ENCODE assay signal across 8 cellular contexts in the genomic region with DNA sequence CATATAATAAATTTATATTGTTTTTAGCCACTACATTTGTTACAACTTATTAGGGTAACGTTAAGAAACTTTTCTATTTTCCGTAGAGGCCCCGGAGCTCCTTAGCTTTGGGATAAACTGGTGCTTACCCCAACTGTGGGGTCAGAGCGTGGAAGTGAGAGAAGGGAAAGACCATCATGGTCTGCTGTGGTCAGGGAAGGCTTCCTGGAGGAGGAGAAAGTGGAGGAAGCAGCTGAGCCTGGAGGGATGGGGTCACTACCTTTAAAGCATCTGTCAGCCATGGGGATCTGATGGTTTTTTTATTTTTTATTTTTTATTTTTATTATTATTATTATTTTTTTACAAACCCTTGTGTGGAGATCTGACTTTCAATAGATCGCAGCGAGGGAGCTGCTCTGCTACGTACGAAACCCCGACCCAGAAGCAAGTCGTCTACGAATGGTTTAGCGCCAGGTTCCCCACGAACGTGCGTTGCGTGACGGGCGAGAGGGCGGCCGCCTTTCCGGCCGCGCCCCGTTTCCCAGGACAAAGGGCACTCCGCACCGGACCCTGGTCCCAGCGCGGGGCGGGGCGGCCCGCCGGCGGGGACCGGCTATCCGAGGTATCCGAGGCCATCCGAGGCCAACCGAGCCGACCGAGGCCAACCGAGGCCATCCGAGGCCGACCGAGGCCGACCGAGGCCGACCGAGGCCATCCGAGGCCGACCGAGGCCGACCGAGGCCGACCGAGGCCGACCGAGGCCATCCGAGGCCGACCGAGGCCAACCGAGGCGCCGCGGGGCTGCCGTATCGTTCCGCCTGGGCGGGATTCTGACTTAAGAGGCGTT.
DNase-seq lines count a peak whose midpoint lies in the region; ATAC-seq, FAIRE-seq and TF ChIP-seq lines count a peak whose summit lies in the region.

No MANE protein-coding gene starts in this region.

- H3K27me3 ChIP-seq in neuron (ENCODE audit: insufficient read depth, low read length), result no peaks in the 10 kb centered on the region

- ATAC-seq in HG03378 (IDR thresholded peaks at IDR 0.05; ENCODE audit: unreplicated experiment) (peak; percentile 58), HG03280 (IDR thresholded peaks at IDR 0.05; ENCODE audit: unreplicated experiment) (no peak)
- ATAC-seq in stimulated activated naive CD8-positive, alpha-beta T cell treated with anti-CD3 and anti-CD28 coated beads, Interleukin-15, Interleukin-2, amounts not matched to agents 100 U/mL and 50 U/mL, for 24 hours, result peak; percentile 83

- H3K36me3 ChIP-seq in neuron (ENCODE audit: insufficient read depth, low read length), result no peaks in the 10 kb centered on the region

- FAIRE-seq in frontal cortex (lab: Jason Lieb, UNC), result no peak

- peak overlapping the region; percentile 46 for H2AFZ ChIP-seq in neuron (ENCODE audit: low read depth, low read length)

- H3K9me3 ChIP-seq in neuron (ENCODE audit: low read length), result no peaks in the 10 kb centered on the region

- no peak for TF ChIP-seq CTCF in GM13976 (IDR thresholded peaks at IDR 0.05; ENCODE audit: borderline replicate concordance, control extremely low read depth, extremely low read depth, insufficient read depth, missing control alignments)

- DNase-seq in GM13976 (ENCODE audit: low spot score), result peak; percentile 67
- peak; percentile 66 for DNase-seq in SHP77 treated with DMSO at 0.1 percent for 48 hours (lab: John Stamatoyannopoulos, UW)
- peak; percentile 73 for DNase-seq in activated gamma-delta T cell treated with Interleukin-2 at 50 U/mL for 16 hours
- DNase-seq in frontal cortex (ENCODE audit: low spot score in 2 of 2), result peak; percentile 93 to 94
- DNase-seq in stimulated activated naive CD8-positive, alpha-beta T cell treated with anti-CD3 and anti-CD28 coated beads, Interleukin-15, Interleukin-2, amounts not matched to agents 100 U/mL and 50 U/mL, for 24 hours, result peak; percentile 84

- peaks cover 3% of the 10 kb centered on the region for H3K4me1 ChIP-seq in neuron (ENCODE audit: insufficient read depth, low read length)

- in situ Hi-C loops in GM13976 (cut with MboI; ENCODE audit: low sequenced_read_pairs, unreplicated experiment), result no loop called here

- H3K4me3 ChIP-seq in neuron (ENCODE audit: low read length), result peak overlapping the region; percentile 52
